ENCODE assay signal across 21 cellular contexts in genomic region chr5:65647941-65648340, GRCh38. TPM values are rescaled to one million over a fixed set of nuclear protein-coding genes. Genes with fewer than 3 reads are reported as not detected.
DNase-seq lines count a peak whose midpoint lies in the region; ATAC-seq and TF ChIP-seq lines count a peak whose summit lies in the region.
"Had no signal": no experiment of that assay in that cellular context is flagged by ENCODE, and none has a peak within 500 bp of the region (broad histone marks: within the 10 kb centered on the region; RNA-seq: fewer than 3 reads in every experiment).

No MANE protein-coding gene starts in this region.

- no peak overlapping the region for H3K9ac ChIP-seq in HUES64 (ENCODE audit: low read depth, low read length)

- no peaks in the 10 kb centered on the region for H3K27me3 ChIP-seq in H7 (ENCODE audit: control insufficient read depth, insufficient read depth, low read length)
- no peaks in the 10 kb centered on the region for H3K27me3 ChIP-seq in HUES64 (ENCODE audit: insufficient read depth, low read length)
- no peaks in the 10 kb centered on the region for H3K27me3 ChIP-seq in lower lobe of right lung (ENCODE audit: low read depth)

- DNase-seq in H7 (peak; percentile 28), iPS-NIHi11 (ENCODE audit: low spot score) (peak; percentile 16), renal cortical epithelial cell (ENCODE audit: low read depth) (peak; percentile 22), lower lobe of right lung (no peak)
- no peak for DNase-seq in activated naive CD8-positive, alpha-beta T cell treated with anti-CD3 and anti-CD28 coated beads for 36 hours
- DNase-seq: ACHN; C1 segment of cervical spinal cord; CD8-positive, alpha-beta memory T cell; DMS53; EL; HCEC 1CT; KBM-7; NCI-H187; NCI-H226; NCI-H524 treated with DMSO at 0.1 percent for 48 hours; PC-9; SIG-M5 had no signal

- no peak overlapping the region for H3K27ac Mint-ChIP-seq in activated naive CD8-positive, alpha-beta T cell treated with anti-CD3 and anti-CD28 coated beads for 36 hours

- intact Hi-C loops in lower lobe of right lung (cut with DNase I), result no loop called here

- H3K9me3 Mint-ChIP-seq in activated naive CD8-positive, alpha-beta T cell treated with anti-CD3 and anti-CD28 coated beads for 36 hours, result no peaks in the 10 kb centered on the region
- H3K9me3 Mint-ChIP-seq: CD8-positive, alpha-beta memory T cell had no signal

- H3K36me3 ChIP-seq in H7 (replicated peaks; ENCODE audit: control insufficient read depth, insufficient read depth, low read length), result no peaks in the 10 kb centered on the region; the same call in 1 of the 2 replicates
- H3K36me3 ChIP-seq in HUES64 (ENCODE audit: insufficient read depth, low read length), result peaks cover 4% of the 10 kb centered on the region; the same call in 1 of the 2 replicates
- H3K36me3 ChIP-seq in lower lobe of right lung, result peaks cover 37% of the 10 kb centered on the region

- no peaks in the 10 kb centered on the region for H3K27me3 Mint-ChIP-seq in activated naive CD8-positive, alpha-beta T cell treated with anti-CD3 and anti-CD28 coated beads for 36 hours
- H3K27me3 Mint-ChIP-seq: CD8-positive, alpha-beta memory T cell had no signal

- H3K4me3 ChIP-seq in H7 (ENCODE audit: insufficient read depth, low read depth, low read length), result no peak overlapping the region
- H3K4me3 ChIP-seq in HUES64 (ENCODE audit: low read length), result no peak overlapping the region
- H3K4me3 ChIP-seq in lower lobe of right lung, result no peak overlapping the region
- H3K4me3 ChIP-seq: PC-9 had no signal

- H3K36me3 Mint-ChIP-seq in activated naive CD8-positive, alpha-beta T cell treated with anti-CD3 and anti-CD28 coated beads for 36 hours, result peaks cover 12% of the 10 kb centered on the region

- ATAC-seq in lower lobe of right lung (no peak), GM21381 (IDR thresholded peaks at IDR 0.05; ENCODE audit: unreplicated experiment) (no peak)
- ATAC-seq: HepG2 had no signal

- H3K9me3 ChIP-seq in HUES64 (ENCODE audit: insufficient read depth, low read depth, low read length) (no peaks in the 10 kb centered on the region), lower lobe of right lung (no peaks in the 10 kb centered on the region)

- H3K4me1 ChIP-seq in HUES64 (ENCODE audit: insufficient read depth, low read length) (peaks cover 16% of the 10 kb centered on the region), lower lobe of right lung (no peaks in the 10 kb centered on the region)

- H3K4me3 Mint-ChIP-seq in activated naive CD8-positive, alpha-beta T cell treated with anti-CD3 and anti-CD28 coated beads for 36 hours, result no peak overlapping the region
- H3K4me3 Mint-ChIP-seq: CD8-positive, alpha-beta memory T cell had no signal

- H3K27ac ChIP-seq in HUES64 (ENCODE audit: low read depth, low read length), result peak overlapping the region; percentile 38; the same call in 1 of the 2 replicates
- no peak overlapping the region for H3K27ac ChIP-seq in lower lobe of right lung
- H3K27ac ChIP-seq: PC-9, RWPE1 had no signal

- H3K4me1 Mint-ChIP-seq in activated naive CD8-positive, alpha-beta T cell treated with anti-CD3 and anti-CD28 coated beads for 36 hours, result no peaks in the 10 kb centered on the region

- no peak for TF ChIP-seq CTCF in lower lobe of right lung (IDR thresholded peaks at IDR 0.05)

RNA-seq across cellular contexts. Expression of gene SHLD3, which starts 23.1 kb away (rescaled TPM):
- 2.0 and 2.4 TPM in 2 replicates for total RNA-seq in H7 (2014; rRNA removed; shearing (Covaris generic))
- polyA plus RNA-seq in HUES64 (2013, experiment 1 of 2), result 3.7 TPM
- polyA plus RNA-seq in HUES64 (2013, experiment 2 of 2), result 4.0 TPM
- total RNA-seq in renal cortical epithelial cell, result 5.4 and 6.1 TPM in 2 replicates
- total RNA-seq in lower lobe of right lung, result 3.4 TPM
- total RNA-seq in activated naive CD8-positive, alpha-beta T cell treated with anti-CD3 and anti-CD28 coated beads for 36 hours, result 1 to 10 TPM; 6.9 to 7.3 TPM

RNA-seq across cellular contexts. Expression of gene TRAPPC13, which starts 23.1 kb away (rescaled TPM):
- total RNA-seq in H7 (2014; rRNA removed; shearing (Covaris generic)), result 23.0 and 28.7 TPM in 2 replicates
- 15.4 TPM for polyA plus RNA-seq in HUES64 (2013, experiment 1 of 2)
- polyA plus RNA-seq in HUES64 (2013, experiment 2 of 2), result 17.8 TPM
- total RNA-seq in renal cortical epithelial cell, result 29.3 and 38.2 TPM in 2 replicates
- 21.5 TPM for total RNA-seq in lower lobe of right lung
- total RNA-seq in activated naive CD8-positive, alpha-beta T cell treated with anti-CD3 and anti-CD28 coated beads for 36 hours, result 10 to 100 TPM; 23.3 to 24.3 TPM

RNA-seq across cellular contexts. Expression of gene TRIM23, which starts 23.8 kb away (rescaled TPM):
- 12.6 and 14.3 TPM in 2 replicates for total RNA-seq in H7 (2014; rRNA removed; shearing (Covaris generic))
- polyA plus RNA-seq in HUES64 (2013, experiment 1 of 2), result 8.4 TPM
- 7.5 TPM for polyA plus RNA-seq in HUES64 (2013, experiment 2 of 2)
- total RNA-seq in renal cortical epithelial cell (13.2 and 23.9 TPM in 2 replicates), lower lobe of right lung (15.8 TPM)
- 1 to 10 TPM; 6.8 to 7.1 TPM for total RNA-seq in activated naive CD8-positive, alpha-beta T cell treated with anti-CD3 and anti-CD28 coated beads for 36 hours

Comparison
In these comparisons a context has a peak if more than half of its experiments do, and no peak if none do; other contexts are left out.
1. DNase-seq: peak in H7 (single experiment), iPS-NIHi11 (single experiment) and renal cortical epithelial cell (single experiment); none in lower lobe of right lung (single experiment) and activated naive CD8-positive, alpha-beta T cell treated with anti-CD3 and anti-CD28 coated beads for 36 hours (single experiment).